Comparison of ENCODE assay signal across 6 cellular contexts in the genomic region with DNA sequence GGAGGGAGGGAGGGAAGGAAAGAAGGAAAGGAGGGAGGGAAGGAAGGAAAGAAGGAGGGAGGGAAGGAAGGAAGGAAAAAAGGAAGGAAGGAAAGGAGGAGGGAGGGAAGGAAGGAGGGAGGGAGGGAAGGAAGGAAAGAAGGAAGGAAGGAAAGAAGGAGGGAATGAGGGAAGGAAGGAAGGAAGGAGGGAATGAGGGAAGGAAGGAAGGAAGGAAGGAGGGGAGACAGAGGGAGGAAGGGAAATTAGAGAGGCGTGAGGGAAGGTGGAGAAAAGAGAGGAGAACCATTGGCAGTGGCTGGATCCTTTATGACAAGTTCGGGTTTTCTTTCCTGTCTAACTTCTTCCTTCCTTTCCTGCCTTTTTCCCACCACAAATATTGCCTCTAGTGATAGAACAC.
"Had no signal": no experiment of that assay in that cellular context is flagged by ENCODE, and none has a peak within 500 bp of the region (broad histone marks: within the 10 kb centered on the region; RNA-seq: fewer than 3 reads in every experiment).

No MANE protein-coding gene starts in this region.

- H3K27ac ChIP-seq: HL-60, KMS-11 had no signal

- FAIRE-seq: HTR-8/SVneo had no signal

- H3K9ac ChIP-seq: KMS-11 had no signal

- DNase-seq: IMR-90, KBM-7, KG1 had no signal

- H3K4me2 ChIP-seq: KMS-11 had no signal
